23 cellular contexts compared by ENCODE assay signal in the genomic region with DNA sequence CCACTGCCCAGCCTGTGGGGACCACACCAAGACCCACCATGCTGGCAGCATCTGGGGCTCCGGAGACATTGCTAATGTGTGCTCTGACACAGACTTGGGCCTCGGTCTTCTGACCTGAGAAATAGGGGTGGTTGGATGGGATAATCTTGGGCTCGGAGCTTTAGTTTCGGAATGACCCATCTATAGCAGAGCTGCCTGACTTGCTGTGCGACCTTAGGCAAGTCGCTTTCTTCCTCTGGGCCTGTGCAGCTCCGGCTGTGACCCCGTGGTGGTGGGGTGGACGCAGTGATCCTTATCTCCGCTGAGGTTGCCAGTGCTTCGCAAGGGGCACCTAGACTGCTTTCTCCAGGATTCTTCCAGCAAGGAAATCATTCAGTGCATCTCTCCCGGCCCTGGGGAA. TPM values are rescaled to one million over a fixed set of nuclear protein-coding genes. Genes with fewer than 3 reads are reported as not detected.
A peak's percentile ranks its signal among the peaks of the same experiment; 100 is the strongest.
DNase-seq lines count a peak whose midpoint lies in the region; FAIRE-seq and TF ChIP-seq lines count a peak whose summit lies in the region.
"Had no signal": no experiment of that assay in that cellular context is flagged by ENCODE, and none has a peak within 500 bp of the region (broad histone marks: within the 10 kb centered on the region; RNA-seq: fewer than 3 reads in every experiment).

No MANE protein-coding gene starts in this region.

- H3K9me2 ChIP-seq in GM23248 (ENCODE audit: insufficient read depth), result no peaks in the 10 kb centered on the region

- no peaks in the 10 kb centered on the region for H3F3A ChIP-seq in GM23248 (ENCODE audit: insufficient read depth)

- in situ Hi-C loops in GM23248 (cut with MboI), result no loop called here

- no peak overlapping the region for H3K4me3 ChIP-seq in BLaER1 treated with 17β-estradiol and CSF1 and Interleukin-3, amounts not matched to agents 10 nM and 100 nM
- H3K4me3 ChIP-seq in keratinocyte (ENCODE audit: control insufficient read depth in 2 of 3, extremely low read depth in 1 of 3, insufficient read depth in 2 of 3, low read depth in 1 of 3, low read length in 3 of 3), result no peak overlapping the region
- H3K4me3 ChIP-seq in skin epidermis, result no peak overlapping the region
- H3K4me3 ChIP-seq in BE2C (ENCODE audit: low read depth, low read length), result no peak overlapping the region
- H3K4me3 ChIP-seq in A673 (ENCODE audit: low read depth, low read length, poor library complexity, severe bottlenecking), result no peak overlapping the region
- H3K4me3 ChIP-seq in GM23248, result no peak overlapping the region
- H3K4me3 ChIP-seq: GM23338, PC-9 had no signal

- peak overlapping the region in 7 of 11 experiments; percentile 59 to 86 (median 73); a peak in 10 of 22 replicates for H3K4me2 ChIP-seq in BLaER1 treated with 17β-estradiol and CSF1 and Interleukin-3, amounts not matched to agents 10 nM and 100 nM
- peak overlapping the region; percentile 2 for H3K4me2 ChIP-seq in keratinocyte (ENCODE audit: control insufficient read depth, extremely low read depth, insufficient read depth, low read depth, low read length)
- H3K4me2 ChIP-seq in GM23248 (ENCODE audit: unreplicated experiment), result no peak overlapping the region
- H3K4me2 ChIP-seq: GM23338, KMS-11, PC-9 had no signal

- intact Hi-C loops in A673 (cut with micrococcal nuclease; ENCODE audit: unreplicated experiment), result no loop called here

- H3K9me1 ChIP-seq in keratinocyte (ENCODE audit: control insufficient read depth, extremely low read depth, insufficient read depth, low read length), result no peaks in the 10 kb centered on the region

- CTCF ChIA-PET in RWPE1 (lab: Yijun Ruan, JAX) (interaction anchor here (0.7 to 0.8 kb wide), 2 partner anchors 26 to 1780 kb away, joined by 3 to 5 read pairs; no protein-coding TSS in a partner anchor), A673 (lab: Charles Lee) (no interaction called here)

- no peaks in the 10 kb centered on the region for H3K27me3 ChIP-seq in BLaER1 treated with 17β-estradiol and CSF1 and Interleukin-3, amounts not matched to agents 10 nM and 100 nM
- H3K27me3 ChIP-seq in keratinocyte (ENCODE audit: control insufficient read depth, extremely low read depth, insufficient read depth, low read length), result no peaks in the 10 kb centered on the region
- no peaks in the 10 kb centered on the region for H3K27me3 ChIP-seq in BE2C
- H3K27me3 ChIP-seq in A673 (replicated peaks; ENCODE audit: insufficient read depth, low read depth, low read length, poor library complexity), result no peaks in the 10 kb centered on the region
- H3K27me3 ChIP-seq in GM23248 (replicated peaks; ENCODE audit: insufficient read depth), result no peaks in the 10 kb centered on the region

- POLR2A ChIA-PET in RWPE1 (lab: Yijun Ruan, JAX; ENCODE audit: low non-redundant PET), result no interaction called here
- POLR2A ChIA-PET in A673 (lab: Charles Lee; ENCODE audit: low non-redundant PET), result no interaction called here

- no peaks in the 10 kb centered on the region for H3K9me3 ChIP-seq in BLaER1 treated with 17β-estradiol and CSF1 and Interleukin-3, amounts not matched to agents 10 nM and 100 nM (replicated peaks in 1 of 11)
- H3K9me3 ChIP-seq in keratinocyte (ENCODE audit: control insufficient read depth, low read depth, low read length) (no peaks in the 10 kb centered on the region), BE2C (no peaks in the 10 kb centered on the region), A673 (ENCODE audit: low read depth, low read length, poor library complexity, severe bottlenecking) (no peaks in the 10 kb centered on the region), GM23248 (ENCODE audit: low read depth) (no peaks in the 10 kb centered on the region)

- no peak for FAIRE-seq in keratinocyte (lab: Jason Lieb, UNC)
- FAIRE-seq: A204.1, GM18507 had no signal

- no peaks in the 10 kb centered on the region for H3K36me3 ChIP-seq in BLaER1 treated with 17β-estradiol and CSF1 and Interleukin-3, amounts not matched to agents 10 nM and 100 nM
- H3K36me3 ChIP-seq in keratinocyte (ENCODE audit: control insufficient read depth in 2 of 2, extremely low read depth in 1 of 2, insufficient read depth in 2 of 2, low read length in 2 of 2), result no peaks in the 10 kb centered on the region
- H3K36me3 ChIP-seq in BE2C, result no peaks in the 10 kb centered on the region
- H3K36me3 ChIP-seq in A673 (ENCODE audit: insufficient read depth, low read length, poor library complexity, severe bottlenecking), result no peaks in the 10 kb centered on the region
- no peaks in the 10 kb centered on the region for H3K36me3 ChIP-seq in GM23248 (ENCODE audit: low read depth)

- dilution Hi-C loops in keratinocyte (cut with MboI; ENCODE audit: extremely low pct_ligation_motif_present, low sequenced_read_pairs), result no loop called here

- H3K79me2 ChIP-seq in keratinocyte (ENCODE audit: control insufficient read depth, insufficient read depth, low read length) (no peaks in the 10 kb centered on the region), GM23248 (ENCODE audit: insufficient read depth) (no peaks in the 10 kb centered on the region)

- 88 to 93% methylated on average over 12 of the region's 12 CpGs for WGBS in GM23248 (ENCODE audit: low coverage in 1 of 2, low lambda C conversion rate in 2 of 2, missing lambda C conversion rate in 2 of 2), 2 experiments

- no peak overlapping the region for H3K27ac ChIP-seq in BLaER1 treated with 17β-estradiol and CSF1 and Interleukin-3, amounts not matched to agents 10 nM and 100 nM
- H3K27ac ChIP-seq in RWPE1 (peak overlapping the region; percentile 43; the same call in 1 of the 2 replicates), keratinocyte (ENCODE audit: control insufficient read depth, insufficient read depth, low read length) (no peak overlapping the region), skin epidermis (peak overlapping the region in 18 of 21 experiments; percentile 17 to 92 (median 78)), A673 (ENCODE audit: low read depth, low read length, poor library complexity, severe bottlenecking) (no peak overlapping the region), GM23248 (no peak overlapping the region)
- H3K27ac ChIP-seq: KMS-11, PC-9 had no signal

- no peak for DNase-seq in RWPE1 (ENCODE audit: low spot score)
- DNase-seq in keratinocyte (ENCODE audit: low read depth, low spot score), result no peak
- no peak for DNase-seq in BE2C
- no peak for DNase-seq in A673 (ENCODE audit: low spot score)
- no peak for DNase-seq in GM23248
- DNase-seq: CD8-positive, alpha-beta memory T cell; DMS 273 treated with DMSO at 0.1 percent for 48 hours; DMS79; GF-D8; H9; NCI-H1048; NCI-H1417; NCI-H1694; NCI-H2029 treated with DMSO at 0.1 percent for 48 hours; NCI-H526 treated with DMSO at 0.1 percent for 48 hours; PC-9; SHP77 had no signal

- H3K9ac ChIP-seq in BLaER1 treated with 17β-estradiol and CSF1 and Interleukin-3, amounts not matched to agents 10 nM and 100 nM, result peak overlapping the region in 2 of 11 experiments; percentile 15 to 32; a peak in 1 of 22 replicates
- H3K9ac ChIP-seq in keratinocyte (ENCODE audit: control insufficient read depth, extremely low read depth, insufficient read depth, low read length) (no peak overlapping the region), GM23248 (no peak overlapping the region)
- H3K9ac ChIP-seq: KMS-11 had no signal

- peaks cover 17 to 60% (median 25%) of the 10 kb centered on the region in 10 experiments for H3K4me1 ChIP-seq in BLaER1 treated with 17β-estradiol and CSF1 and Interleukin-3, amounts not matched to agents 10 nM and 100 nM
- H3K4me1 ChIP-seq in keratinocyte (ENCODE audit: control insufficient read depth, extremely low read depth, insufficient read depth, low read length), result no peaks in the 10 kb centered on the region
- no peaks in the 10 kb centered on the region for H3K4me1 ChIP-seq in BE2C
- no peaks in the 10 kb centered on the region for H3K4me1 ChIP-seq in A673 (ENCODE audit: insufficient read depth, low read length, poor library complexity, severe bottlenecking)
- no peaks in the 10 kb centered on the region for H3K4me1 ChIP-seq in GM23248 (ENCODE audit: insufficient read depth)

- TF ChIP-seq CTCF in RWPE1 (conservative IDR thresholded peaks at IDR 0.05; ENCODE audit: low read depth), result no peak
- TF ChIP-seq CTCF in keratinocyte (optimal IDR thresholded peaks at IDR 0.05 in 1 of 3, IDR thresholded peaks at IDR 0.05 in 1 of 3, conservative IDR thresholded peaks at IDR 0.05 in 1 of 3; ENCODE audit: extremely low read depth in 1 of 3, insufficient read depth in 2 of 3, low read length in 3 of 3), result no peak
- TF ChIP-seq CTCF in BE2C (IDR thresholded peaks at IDR 0.05; ENCODE audit: low read depth, low read length), result no peak
- TF ChIP-seq CTCF in A673 (conservative IDR thresholded peaks at IDR 0.05; ENCODE audit: low read depth, low read length), result no peak

- BruUV-seq in A673 (replicated peaks; lab: Mats Ljungman, UMichigan), result no TSS peak

- H2AFZ ChIP-seq in keratinocyte (ENCODE audit: control insufficient read depth, low read length) (no peak overlapping the region), GM23248 (no peak overlapping the region)
- H2AFZ ChIP-seq: PC-9 had no signal

- H4K20me1 ChIP-seq in BLaER1 treated with 17β-estradiol and CSF1 and Interleukin-3, amounts not matched to agents 10 nM and 100 nM, result no peaks in the 10 kb centered on the region
- H4K20me1 ChIP-seq in keratinocyte (ENCODE audit: control insufficient read depth, extremely low read depth, insufficient read depth, low read length) (no peaks in the 10 kb centered on the region), GM23248 (ENCODE audit: insufficient read depth) (no peaks in the 10 kb centered on the region)

RNA-seq across cellular contexts. Expression of gene CEBPB, which starts 43.7 kb away (rescaled TPM):
- 11.2 to 23.1 TPM (median 15.8 TPM) in 3 replicates for polyA plus RNA-seq in keratinocyte
- polyA plus RNA-seq in keratinocyte (2011; ENCODE audit: low read depth), result 29.3 TPM
- polyA plus RNA-seq in keratinocyte (2011; cell fraction: cytosol; rRNA removed), result 8.5 and 17.2 TPM in 2 replicates
- 15.7 and 21.8 TPM in 2 replicates for polyA plus RNA-seq in keratinocyte (2011; cell fraction: nucleus; rRNA removed)
- polyA plus RNA-seq in keratinocyte (2012; ENCODE audit: low replicate concordance), result 20.9 and 67.3 TPM in 2 replicates
- 3.1 to 4.4 TPM (median 4.1 TPM) in 3 replicates for polyA minus RNA-seq in keratinocyte
- 61.0 TPM for polyA minus RNA-seq in keratinocyte (2011; cell fraction: cytosol; rRNA and poly(A)+ RNA removed)
- polyA minus RNA-seq in keratinocyte (2011; cell fraction: nucleus; rRNA and poly(A)+ RNA removed), result 16.2 and 23.4 TPM in 2 replicates
- 139 TPM for polyA plus RNA-seq in BE2C (2012; ENCODE audit: insufficient read depth, insufficient read length, low read depth)
- 130 and 136 TPM in 2 replicates for total RNA-seq in A673 (2021)
- 54.4 and 73.8 TPM in 2 replicates for total RNA-seq in GM23248 (2014; rRNA removed; shearing (Covaris generic))
- polyA plus RNA-seq in GM23248 (2016; fragmentation: Nextera tagmentation; extraction: Ambion mirVana), result 46.5 and 47.1 TPM in 2 replicates

Comparison
In these comparisons a context has a peak if more than half of its experiments do, and no peak if none do; other contexts are left out.
1. H3K27ac ChIP-seq: peak in RWPE1 (single experiment) and skin epidermis (18 of 21); none in BLaER1 treated with 17β-estradiol and CSF1 and Interleukin-3, amounts not matched to agents 10 nM and 100 nM (0 of 11), keratinocyte (single experiment), A673 (single experiment) and GM23248 (single experiment).